Comparison of ENCODE assay signal across 8 cellular contexts in genomic region chr3:51966941-51967383, GRCh38. TPM values are rescaled to one million over a fixed set of nuclear protein-coding genes. Genes with fewer than 3 reads are reported as not detected.
A peak's percentile ranks its signal among the peaks of the same experiment; 100 is the strongest.
DNase-seq lines count a peak whose midpoint lies in the region; ATAC-seq, FAIRE-seq and TF ChIP-seq lines count a peak whose summit lies in the region.

No MANE protein-coding gene starts in this region.

- H3K27ac ChIP-seq in HepG2 (ENCODE audit: extremely low read length, insufficient read depth, low read length) (peak overlapping the region; percentile 80), thyroid gland (peak overlapping the region; percentile 53 to 69 (median 56))

- H3K4me3 Mint-ChIP-seq in Caco-2 (ENCODE audit: unreplicated experiment) = peak overlapping the region; percentile 86

- TF ChIP-seq EP300 in HepG2 (IDR thresholded peaks at IDR 0.05; ENCODE audit: low read depth in 2 of 2, low read length in 2 of 2) (no peak), HepG2 (CRISPR knock-in tag; IDR thresholded peaks at IDR 0.05; ENCODE audit: borderline replicate concordance) (no peak)

- no peaks in the 10 kb centered on the region for H3K27me3 Mint-ChIP-seq in Caco-2 (ENCODE audit: insufficient read depth, unreplicated experiment)

- H3K9ac ChIP-seq in HepG2 (ENCODE audit: insufficient read depth, low read depth, low read length) = peak overlapping the region; percentile 89

- H2AFZ ChIP-seq in HepG2 (ENCODE audit: low read length) = no peak overlapping the region

- peak in 1 of 2 experiments; percentile 45; a peak in 1 of 4 replicates for TF ChIP-seq POLR2A in HepG2 (IDR thresholded peaks at IDR 0.05; ENCODE audit: insufficient read depth in 1 of 2, low read depth in 2 of 2, low read length in 2 of 2)
- TF ChIP-seq POLR2A in thyroid gland (IDR thresholded peaks at IDR 0.05) = no peak

- H4K20me1 ChIP-seq in HepG2 (ENCODE audit: insufficient read depth, low read length) = no peaks in the 10 kb centered on the region

- no peaks in the 10 kb centered on the region for H3K9me3 ChIP-seq in Caco-2
- no peaks in the 10 kb centered on the region for H3K9me3 ChIP-seq in HepG2 (ENCODE audit: low read length)
- H3K9me3 ChIP-seq in thyroid gland = no peaks in the 10 kb centered on the region

- DNase-seq in Caco-2 = no peak
- DNase-seq in astrocyte of the spinal cord (ENCODE audit: low read depth, low spot score) = no peak
- no peak for DNase-seq in HepG2 (ENCODE audit: low spot score)
- DNase-seq in thyroid gland = no peak
- no peak for DNase-seq in NCI-H1092 treated with DMSO at 0.1 percent for 48 hours (lab: John Stamatoyannopoulos, UW)
- DNase-seq in SKM-1 treated with dmso at 0.1 percent for 144 hours (lab: John Stamatoyannopoulos, UW; ENCODE audit: unreplicated experiment) = no peak
- DNase-seq in HuH-7.5 (ENCODE audit: low spot score) = no peak

- no peaks in the 10 kb centered on the region for H3K27me3 ChIP-seq in Caco-2 (replicated peaks; ENCODE audit: control insufficient read depth, insufficient read depth, low read length)
- no peaks in the 10 kb centered on the region for H3K27me3 ChIP-seq in HepG2 (ENCODE audit: control insufficient read depth in 1 of 2, insufficient read depth in 2 of 2, low read length in 2 of 2)
- H3K27me3 ChIP-seq in thyroid gland = no peaks in the 10 kb centered on the region

- POLR2A ChIA-PET in Caco-2 (lab: Charles Lee) (interaction anchor here (0.6 to 1.6 kb wide), 2 partner anchors 16 to 250 kb away, joined by 4 to 9 read pairs; partner anchors contain the start of gene ACY1), HepG2 (lab: Yijun Ruan, JAX) (interaction anchor here (1.4 to 6.8 kb wide), 4 partner anchors 16 to 210 kb away, joined by 4 to 80 read pairs (median 36); partner anchors contain the start of genes ACY1, PARP3, RPL29 and RRP9)

- BruUV-seq in Caco-2 (replicated peaks; lab: Mats Ljungman, UMichigan) = no TSS peak
- no TSS peak for BruUV-seq in HepG2 (replicated peaks; lab: Mats Ljungman, UMichigan)

- 0 out of 2 replicates have a peak, but pooled peaks have one; percentile 11 for TF ChIP-seq RAD21 in HepG2 (CRISPR knock-in tag; IDR thresholded peaks at IDR 0.05)

- H3K4me2 ChIP-seq in HepG2 (ENCODE audit: low read depth, low read length) = peak overlapping the region; percentile 99

- peaks cover 12% of the 10 kb centered on the region for H3K36me3 Mint-ChIP-seq in Caco-2 (ENCODE audit: insufficient read depth, unreplicated experiment)

- in situ Hi-C loops in astrocyte of the spinal cord (cut with HindIII; ENCODE audit: low sequenced_read_pairs) = no loop called here
- in situ Hi-C loops in HepG2 (cut with HindIII; ENCODE audit: extremely low pct_ligation_motif_present, low pct_unique_long_range_greater_than_20kb) = no loop called here

- ATAC-seq in HG02759 (IDR thresholded peaks at IDR 0.05; ENCODE audit: unreplicated experiment) = peak; percentile 52
- ATAC-seq in HepG2 = peak; percentile 16

- FAIRE-seq in HepG2 (lab: Jason Lieb, UNC) = no peak

- no peaks in the 10 kb centered on the region for H3K9me3 Mint-ChIP-seq in Caco-2 (ENCODE audit: unreplicated experiment)

- peaks cover 20% of the 10 kb centered on the region for H3K4me1 Mint-ChIP-seq in Caco-2 (ENCODE audit: low read depth, unreplicated experiment)

- intact Hi-C loops in Caco-2 (cut with micrococcal nuclease; ENCODE audit: unreplicated experiment) (loop anchor here (1.0 kb wide), 1 partner anchor 25 kb away; the partner anchor contains the start of gene PARP3), HepG2 (cut with micrococcal nuclease; ENCODE audit: unreplicated experiment) (no loop called here), thyroid gland (cut with DNase I) (no loop called here)

- H3K27ac Mint-ChIP-seq in Caco-2 (ENCODE audit: unreplicated experiment) = peak overlapping the region; percentile 77

- CTCF ChIA-PET in Caco-2 (lab: Charles Lee) (interaction anchor here (1.5 kb wide), 1 partner anchor 16 kb away, joined by 8 read pairs; the partner anchor contains the start of gene ACY1), HepG2 (lab: Yijun Ruan, JAX; ENCODE audit: low intra/inter-chr PET ratio, low total read pairs) (no interaction called here)

- H3K79me2 ChIP-seq in HepG2 (ENCODE audit: insufficient read depth, low read length) = peaks cover 3% of the 10 kb centered on the region

- TF ChIP-seq CTCF in Caco-2 (IDR thresholded peaks at IDR 0.05; ENCODE audit: insufficient read depth in 1 of 2, low read depth in 1 of 2, low read length in 1 of 2, severe bottlenecking in 1 of 2, unreplicated experiment in 1 of 2) (no peak), astrocyte of the spinal cord (IDR thresholded peaks at IDR 0.05; ENCODE audit: low read depth, low read length) (no peak), HepG2 (CRISPR knock-in tag; IDR thresholded peaks at IDR 0.05) (peak; percentile 18; the same call in 1 of the 2 replicates), thyroid gland (IDR thresholded peaks at IDR 0.05) (peak in 1 of 6 experiments; percentile 12)

- H3K36me3 ChIP-seq in Caco-2 (ENCODE audit: control insufficient read depth, insufficient read depth, low read length) = no peaks in the 10 kb centered on the region
- peaks cover 2 to 5% of the 10 kb centered on the region in 2 experiments; a peak in 2 of 5 replicates for H3K36me3 ChIP-seq in HepG2 (replicated peaks in 1 of 2; ENCODE audit: control insufficient read depth in 1 of 2, insufficient read depth in 2 of 2, low read length in 2 of 2)
- no peaks in the 10 kb centered on the region for H3K36me3 ChIP-seq in thyroid gland

- WGBS in HepG2 (ENCODE audit: low lambda C conversion rate) = 43% methylated on average over 3 of the region's 33 CpGs
- 9 to 14% methylated on average over 5 to 15 of the region's 33 CpGs for WGBS in thyroid gland, 2 donors

- H3K4me3 ChIP-seq in Caco-2 (ENCODE audit: low read depth, low read length) = peak overlapping the region; percentile 52
- H3K4me3 ChIP-seq in astrocyte of the spinal cord (ENCODE audit: low read depth, low read length) = peak overlapping the region; percentile 70
- peak overlapping the region; percentile 69 to 89 (median 72) for H3K4me3 ChIP-seq in HepG2 (replicated peaks in 1 of 3; ENCODE audit: insufficient read depth in 1 of 3, low read depth in 2 of 3, low read length in 3 of 3)
- H3K4me3 ChIP-seq in thyroid gland (replicated peaks in 1 of 3) = peak overlapping the region; percentile 38 to 73 (median 61)

- H3K4me1 ChIP-seq in Caco-2 = peaks cover 13% of the 10 kb centered on the region
- peaks cover 89% of the 10 kb centered on the region for H3K4me1 ChIP-seq in HepG2 (ENCODE audit: insufficient read depth, low read length)
- peaks cover 10 to 11% of the 10 kb centered on the region in 2 donors for H3K4me1 ChIP-seq in thyroid gland

RNA-seq across cellular contexts. Expression of gene PCBP4, which starts 0.3 kb away (rescaled TPM):
- total RNA-seq in Caco-2 (2022) = 42.3 and 46.5 TPM in 2 replicates
- 32.5 and 36.8 TPM in 2 replicates for total RNA-seq in HepG2 (2016; rRNA removed; fragmentation: Illumina TruSeq; extraction: Trizol)
- 26.7 and 28.9 TPM in 2 replicates for total RNA-seq in HepG2 (2016; cell fraction: cytosol; rRNA removed; fragmentation: Illumina TruSeq; extraction: Trizol; ENCODE audit: low read depth)
- 31.0 and 37.9 TPM in 2 replicates for total RNA-seq in HepG2 (2016; cell fraction: insoluble cytoplasmic fraction; rRNA removed; fragmentation: Illumina TruSeq; extraction: Trizol)
- total RNA-seq in HepG2 (2016; cell fraction: membrane; rRNA removed; fragmentation: Illumina TruSeq; extraction: Trizol) = 44.9 and 54.5 TPM in 2 replicates
- total RNA-seq in HepG2 (2016; cell fraction: nucleus; rRNA removed; fragmentation: Illumina TruSeq; extraction: Trizol) = 17.4 and 21.9 TPM in 2 replicates
- polyA plus RNA-seq in HepG2 (2011; rRNA removed) = 51.3 and 58.9 TPM in 2 replicates
- 33.8 and 49.2 TPM in 2 replicates for polyA plus RNA-seq in HepG2 (2011; cell fraction: cytosol; rRNA removed)
- 143 and 178 TPM in 2 replicates for polyA plus RNA-seq in HepG2 (2011; cell fraction: nucleus; rRNA removed)
- 14.2 and 28.3 TPM in 2 replicates for polyA plus RNA-seq in HepG2 (2012)
- polyA plus RNA-seq in HepG2 (2016; cell fraction: cytosol; fragmentation: Illumina TruSeq; extraction: Trizol; ENCODE audit: low read depth) = 36.6 and 43.0 TPM in 2 replicates
- 42.3 and 45.0 TPM in 2 replicates for polyA plus RNA-seq in HepG2 (2016; cell fraction: insoluble cytoplasmic fraction; fragmentation: Illumina TruSeq; extraction: Trizol; ENCODE audit: low read depth)
- 49.2 and 54.4 TPM in 2 replicates for polyA plus RNA-seq in HepG2 (2016; cell fraction: membrane; fragmentation: Illumina TruSeq; extraction: Trizol; ENCODE audit: low read depth)
- polyA plus RNA-seq in HepG2 (2016; cell fraction: nucleus; fragmentation: Illumina TruSeq; extraction: Trizol; ENCODE audit: insufficient read depth, low read depth) = 57.5 and 60.6 TPM in 2 replicates
- 19.8 and 51.2 TPM in 2 replicates for polyA minus RNA-seq in HepG2 (2011; rRNA and poly(A)+ RNA removed; ENCODE audit: low replicate concordance)
- polyA minus RNA-seq in HepG2 (2011; cell fraction: cytosol; rRNA and poly(A)+ RNA removed) = 15.7 and 19.8 TPM in 2 replicates
- polyA minus RNA-seq in HepG2 (2011; cell fraction: nucleus; rRNA and poly(A)+ RNA removed) = 12.0 and 15.7 TPM in 2 replicates
- 10 to 100 TPM; 22.2 to 66.2 (median 41.1) TPM for total RNA-seq in thyroid gland

RNA-seq across cellular contexts. Expression of gene ABHD14B, which starts 6.9 kb away (rescaled TPM):
- 26.8 and 29.0 TPM in 2 replicates for total RNA-seq in Caco-2 (2022)
- 40.4 and 44.4 TPM in 2 replicates for total RNA-seq in HepG2 (2016; rRNA removed; fragmentation: Illumina TruSeq; extraction: Trizol)
- 13.6 and 18.3 TPM in 2 replicates for total RNA-seq in HepG2 (2016; cell fraction: cytosol; rRNA removed; fragmentation: Illumina TruSeq; extraction: Trizol; ENCODE audit: low read depth)
- total RNA-seq in HepG2 (2016; cell fraction: insoluble cytoplasmic fraction; rRNA removed; fragmentation: Illumina TruSeq; extraction: Trizol) = 39.5 and 45.7 TPM in 2 replicates
- total RNA-seq in HepG2 (2016; cell fraction: membrane; rRNA removed; fragmentation: Illumina TruSeq; extraction: Trizol) = 31.7 and 38.5 TPM in 2 replicates
- total RNA-seq in HepG2 (2016; cell fraction: nucleus; rRNA removed; fragmentation: Illumina TruSeq; extraction: Trizol) = 23.4 and 24.3 TPM in 2 replicates
- polyA plus RNA-seq in HepG2 (2011; rRNA removed) = 102 and 108 TPM in 2 replicates
- 95.9 and 104 TPM in 2 replicates for polyA plus RNA-seq in HepG2 (2011; cell fraction: cytosol; rRNA removed)
- polyA plus RNA-seq in HepG2 (2011; cell fraction: nucleus; rRNA removed) = 69.4 and 73.2 TPM in 2 replicates
- 40.5 and 57.0 TPM in 2 replicates for polyA plus RNA-seq in HepG2 (2012)
- 22.6 and 24.5 TPM in 2 replicates for polyA plus RNA-seq in HepG2 (2016; cell fraction: cytosol; fragmentation: Illumina TruSeq; extraction: Trizol; ENCODE audit: low read depth)
- 68.7 and 73.5 TPM in 2 replicates for polyA plus RNA-seq in HepG2 (2016; cell fraction: insoluble cytoplasmic fraction; fragmentation: Illumina TruSeq; extraction: Trizol; ENCODE audit: low read depth)
- polyA plus RNA-seq in HepG2 (2016; cell fraction: membrane; fragmentation: Illumina TruSeq; extraction: Trizol; ENCODE audit: low read depth) = 44.0 and 45.5 TPM in 2 replicates
- 59.0 and 60.0 TPM in 2 replicates for polyA plus RNA-seq in HepG2 (2016; cell fraction: nucleus; fragmentation: Illumina TruSeq; extraction: Trizol; ENCODE audit: insufficient read depth, low read depth)
- 111 and 118 TPM in 2 replicates for polyA minus RNA-seq in HepG2 (2011; rRNA and poly(A)+ RNA removed; ENCODE audit: low replicate concordance)
- polyA minus RNA-seq in HepG2 (2011; cell fraction: cytosol; rRNA and poly(A)+ RNA removed) = 32.2 and 37.7 TPM in 2 replicates
- polyA minus RNA-seq in HepG2 (2011; cell fraction: nucleus; rRNA and poly(A)+ RNA removed) = 17.9 and 25.7 TPM in 2 replicates
- 10 to 100 TPM; 64.5 to 94.9 (median 87.8) TPM for total RNA-seq in thyroid gland

RNA-seq across cellular contexts. Expression of gene ABHD14A, which starts 7.9 kb away (rescaled TPM):
- total RNA-seq in Caco-2 (2022) = 14.0 and 16.3 TPM in 2 replicates
- total RNA-seq in HepG2 (2016; rRNA removed; fragmentation: Illumina TruSeq; extraction: Trizol) = 12.3 and 29.5 TPM in 2 replicates
- total RNA-seq in HepG2 (2016; cell fraction: cytosol; rRNA removed; fragmentation: Illumina TruSeq; extraction: Trizol; ENCODE audit: low read depth) = 29.8 and 42.0 TPM in 2 replicates
- total RNA-seq in HepG2 (2016; cell fraction: insoluble cytoplasmic fraction; rRNA removed; fragmentation: Illumina TruSeq; extraction: Trizol) = 13.9 and 25.2 TPM in 2 replicates
- total RNA-seq in HepG2 (2016; cell fraction: membrane; rRNA removed; fragmentation: Illumina TruSeq; extraction: Trizol) = 28.5 and 40.2 TPM in 2 replicates
- 14.6 and 20.6 TPM in 2 replicates for total RNA-seq in HepG2 (2016; cell fraction: nucleus; rRNA removed; fragmentation: Illumina TruSeq; extraction: Trizol)
- 46.9 and 53.9 TPM in 2 replicates for polyA plus RNA-seq in HepG2 (2011; rRNA removed)
- 62.7 and 81.3 TPM in 2 replicates for polyA plus RNA-seq in HepG2 (2011; cell fraction: cytosol; rRNA removed)
- polyA plus RNA-seq in HepG2 (2011; cell fraction: nucleus; rRNA removed) = 21.1 and 27.5 TPM in 2 replicates
- 15.4 and 26.5 TPM in 2 replicates for polyA plus RNA-seq in HepG2 (2012)
- 43.5 and 57.3 TPM in 2 replicates for polyA plus RNA-seq in HepG2 (2016; cell fraction: cytosol; fragmentation: Illumina TruSeq; extraction: Trizol; ENCODE audit: low read depth)
- 16.4 and 20.9 TPM in 2 replicates for polyA plus RNA-seq in HepG2 (2016; cell fraction: insoluble cytoplasmic fraction; fragmentation: Illumina TruSeq; extraction: Trizol; ENCODE audit: low read depth)
- polyA plus RNA-seq in HepG2 (2016; cell fraction: membrane; fragmentation: Illumina TruSeq; extraction: Trizol; ENCODE audit: low read depth) = 38.0 and 46.5 TPM in 2 replicates
- polyA plus RNA-seq in HepG2 (2016; cell fraction: nucleus; fragmentation: Illumina TruSeq; extraction: Trizol; ENCODE audit: insufficient read depth, low read depth) = 40.2 and 40.9 TPM in 2 replicates
- 36.2 and 41.1 TPM in 2 replicates for polyA minus RNA-seq in HepG2 (2011; rRNA and poly(A)+ RNA removed; ENCODE audit: low replicate concordance)
- 12.3 and 12.7 TPM in 2 replicates for polyA minus RNA-seq in HepG2 (2011; cell fraction: cytosol; rRNA and poly(A)+ RNA removed)
- 2.2 and 3.2 TPM in 2 replicates for polyA minus RNA-seq in HepG2 (2011; cell fraction: nucleus; rRNA and poly(A)+ RNA removed)
- 10 to 100 TPM; 20.0 to 91.9 (median 49.3) TPM for total RNA-seq in thyroid gland

RNA-seq across cellular contexts. Expression of gene GPR62, which starts 11.8 kb away (rescaled TPM):
- not detected in 2 replicates for total RNA-seq in Caco-2 (2022)
- total RNA-seq in HepG2 (2016; rRNA removed; fragmentation: Illumina TruSeq; extraction: Trizol) = not detected in 2 replicates
- not detected in 2 replicates for total RNA-seq in HepG2 (2016; cell fraction: cytosol; rRNA removed; fragmentation: Illumina TruSeq; extraction: Trizol; ENCODE audit: low read depth)
- total RNA-seq in HepG2 (2016; cell fraction: insoluble cytoplasmic fraction; rRNA removed; fragmentation: Illumina TruSeq; extraction: Trizol) = not detected in 2 replicates
- not detected in 2 replicates for total RNA-seq in HepG2 (2016; cell fraction: membrane; rRNA removed; fragmentation: Illumina TruSeq; extraction: Trizol)
- total RNA-seq in HepG2 (2016; cell fraction: nucleus; rRNA removed; fragmentation: Illumina TruSeq; extraction: Trizol) = not detected in 2 replicates
- polyA plus RNA-seq in HepG2 (2011; rRNA removed) = not detected in 2 replicates
- polyA plus RNA-seq in HepG2 (2011; cell fraction: cytosol; rRNA removed) = not detected in 2 replicates
- polyA plus RNA-seq in HepG2 (2011; cell fraction: nucleus; rRNA removed) = 0.17 and 0.24 TPM in 2 replicates
- 0.09 TPM in 1 of 2 replicates, not detected in the other for polyA plus RNA-seq in HepG2 (2012)
- not detected in 2 replicates for polyA plus RNA-seq in HepG2 (2016; cell fraction: cytosol; fragmentation: Illumina TruSeq; extraction: Trizol; ENCODE audit: low read depth)
- not detected in 2 replicates for polyA plus RNA-seq in HepG2 (2016; cell fraction: insoluble cytoplasmic fraction; fragmentation: Illumina TruSeq; extraction: Trizol; ENCODE audit: low read depth)
- not detected in 2 replicates for polyA plus RNA-seq in HepG2 (2016; cell fraction: membrane; fragmentation: Illumina TruSeq; extraction: Trizol; ENCODE audit: low read depth)
- not detected in 2 replicates for polyA plus RNA-seq in HepG2 (2016; cell fraction: nucleus; fragmentation: Illumina TruSeq; extraction: Trizol; ENCODE audit: insufficient read depth, low read depth)
- 0.14 TPM in 1 of 2 replicates, not detected in the other for polyA minus RNA-seq in HepG2 (2011; rRNA and poly(A)+ RNA removed; ENCODE audit: low replicate concordance)
- not detected in 2 replicates for polyA minus RNA-seq in HepG2 (2011; cell fraction: cytosol; rRNA and poly(A)+ RNA removed)
- polyA minus RNA-seq in HepG2 (2011; cell fraction: nucleus; rRNA and poly(A)+ RNA removed) = 0.25 TPM in 1 of 2 replicates, not detected in the other
- total RNA-seq in thyroid gland = 1 to 10 TPM in 1 of 4 donors, under 1 TPM in 2, not detected in 1; 0.13 to 1.8 (median 0.56) TPM

RNA-seq across cellular contexts. Expression of gene ACY1, which starts 16.4 kb away (rescaled TPM):
- total RNA-seq in Caco-2 (2022) (62.4 and 67.9 TPM in 2 replicates), HepG2 (2016; rRNA removed; fragmentation: Illumina TruSeq; extraction: Trizol) (112 and 113 TPM in 2 replicates), thyroid gland (10 to 100 TPM; 34.9 to 98.8 (median 77.6) TPM)
- total RNA-seq in HepG2 (2016; cell fraction: cytosol; rRNA removed; fragmentation: Illumina TruSeq; extraction: Trizol; ENCODE audit: low read depth) = 24.7 and 29.0 TPM in 2 replicates
- 100 and 107 TPM in 2 replicates for total RNA-seq in HepG2 (2016; cell fraction: insoluble cytoplasmic fraction; rRNA removed; fragmentation: Illumina TruSeq; extraction: Trizol)
- total RNA-seq in HepG2 (2016; cell fraction: membrane; rRNA removed; fragmentation: Illumina TruSeq; extraction: Trizol) = 29.7 and 29.8 TPM in 2 replicates
- total RNA-seq in HepG2 (2016; cell fraction: nucleus; rRNA removed; fragmentation: Illumina TruSeq; extraction: Trizol) = 46.2 and 55.9 TPM in 2 replicates
- 162 and 166 TPM in 2 replicates for polyA plus RNA-seq in HepG2 (2011; rRNA removed)
- 122 and 222 TPM in 2 replicates for polyA plus RNA-seq in HepG2 (2011; cell fraction: cytosol; rRNA removed)
- 380 and 387 TPM in 2 replicates for polyA plus RNA-seq in HepG2 (2011; cell fraction: nucleus; rRNA removed)
- polyA plus RNA-seq in HepG2 (2012) = 89.1 and 116 TPM in 2 replicates
- 18.6 and 25.0 TPM in 2 replicates for polyA plus RNA-seq in HepG2 (2016; cell fraction: cytosol; fragmentation: Illumina TruSeq; extraction: Trizol; ENCODE audit: low read depth)
- polyA plus RNA-seq in HepG2 (2016; cell fraction: insoluble cytoplasmic fraction; fragmentation: Illumina TruSeq; extraction: Trizol; ENCODE audit: low read depth) = 101 and 119 TPM in 2 replicates
- polyA plus RNA-seq in HepG2 (2016; cell fraction: membrane; fragmentation: Illumina TruSeq; extraction: Trizol; ENCODE audit: low read depth) = 26.8 and 28.5 TPM in 2 replicates
- polyA plus RNA-seq in HepG2 (2016; cell fraction: nucleus; fragmentation: Illumina TruSeq; extraction: Trizol; ENCODE audit: insufficient read depth, low read depth) = 112 and 117 TPM in 2 replicates
- polyA minus RNA-seq in HepG2 (2011; rRNA and poly(A)+ RNA removed; ENCODE audit: low replicate concordance) = 110 and 460 TPM in 2 replicates
- polyA minus RNA-seq in HepG2 (2011; cell fraction: cytosol; rRNA and poly(A)+ RNA removed) = 133 and 142 TPM in 2 replicates
- 75.1 and 77.0 TPM in 2 replicates for polyA minus RNA-seq in HepG2 (2011; cell fraction: nucleus; rRNA and poly(A)+ RNA removed)
